ENCODE assay signal across 25 cellular contexts in genomic region chr6:148306287-148306686, GRCh38. TPM values are rescaled to one million over a fixed set of nuclear protein-coding genes. Genes with fewer than 3 reads are reported as not detected.
DNase-seq lines count a peak whose midpoint lies in the region; ATAC-seq, FAIRE-seq and TF ChIP-seq lines count a peak whose summit lies in the region.
"Had no signal": no experiment of that assay in that cellular context is flagged by ENCODE, and none has a peak within 500 bp of the region (broad histone marks: within the 10 kb centered on the region; RNA-seq: fewer than 3 reads in every experiment).

No MANE protein-coding gene starts in this region.

- H3K4me2 ChIP-seq in IMR-90 (ENCODE audit: low read depth, low read length) (peak overlapping the region; percentile 45; the same call in 1 of the 2 replicates), astrocyte (ENCODE audit: low read length) (peak overlapping the region; percentile 13)

- peaks cover 16% of the 10 kb centered on the region for H3K4me1 ChIP-seq in IMR-90 (ENCODE audit: control insufficient read depth, insufficient read depth, low read length)
- H3K4me1 ChIP-seq in astrocyte (ENCODE audit: insufficient read depth, low read length) = peaks cover 20% of the 10 kb centered on the region
- H3K4me1 ChIP-seq in mesodermal cell (ENCODE audit: control insufficient read depth, insufficient read depth, low read length, poor library complexity, severe bottlenecking) = peaks cover 7% of the 10 kb centered on the region
- H3K4me1 ChIP-seq: HAP-1, right atrium auricular region had no signal

- H4K20me1 ChIP-seq in IMR-90 (ENCODE audit: insufficient read depth, low read length) (no peaks in the 10 kb centered on the region), astrocyte (ENCODE audit: insufficient read depth, low read length) (no peaks in the 10 kb centered on the region)

- H3K56ac ChIP-seq in IMR-90 (ENCODE audit: extremely low read depth, insufficient read depth, low read length) = peak overlapping the region; percentile 79

- H3K79me1 ChIP-seq in IMR-90 (ENCODE audit: low read depth in 1 of 2, low read length in 2 of 2) = peaks cover 0 to 20% of the 10 kb centered on the region in 2 experiments; a peak in 2 of 4 replicates

- peak overlapping the region; percentile 76 to 93 for H4K8ac ChIP-seq in IMR-90 (ENCODE audit: low read depth in 2 of 2, low read length in 2 of 2)

- H4K5ac ChIP-seq in IMR-90 (ENCODE audit: low read depth, low read length) = peak overlapping the region; percentile 88

- peak overlapping the region; percentile 94 for H2AK5ac ChIP-seq in IMR-90 (ENCODE audit: low read depth, low read length)

- peak overlapping the region; percentile 96 for H2BK5ac ChIP-seq in IMR-90 (ENCODE audit: low read depth, low read length, poor library complexity, severe bottlenecking)

- no peak overlapping the region for H3K4me3 ChIP-seq in IMR-90 (ENCODE audit: insufficient read depth, low read depth, low read length)
- no peak overlapping the region for H3K4me3 ChIP-seq in astrocyte (ENCODE audit: insufficient read depth, low read depth, low read length)
- H3K4me3 ChIP-seq in mesodermal cell (ENCODE audit: extremely low read depth, insufficient read depth, low read length, poor library complexity, severe bottlenecking) = no peak overlapping the region
- H3K4me3 ChIP-seq: HAP-1, right atrium auricular region, thoracic aorta had no signal

- peak overlapping the region; percentile 94 for H3K18ac ChIP-seq in IMR-90 (ENCODE audit: low read depth, low read length)

- no CpG with 5 or more reads among the region's 2 CpGs for WGBS in IMR-90 (ENCODE audit: extremely low coverage in 2 of 2, insufficient read length in 1 of 2), 2 experiments
- WGBS in mesodermal cell (ENCODE audit: insufficient coverage in 2 of 2), 2 experiments = 73 to 93% methylated on average over 1 to 2 of the region's 2 CpGs

- H3K27ac Mint-ChIP-seq in astrocyte (ENCODE audit: unreplicated experiment) (peak overlapping the region; percentile 81), type B pancreatic cell (peak overlapping the region; percentile 86)
- H3K27ac Mint-ChIP-seq: activated naive CD4-positive, alpha-beta T cell treated with anti-CD3 and anti-CD28 coated beads for 36 hours; B cell; T-helper 17 cell had no signal

- in situ Hi-C loops in IMR-90 (cut with MboI; ENCODE audit: low sequenced_read_pairs) = no loop called here

- H2BK120ac ChIP-seq in IMR-90 (ENCODE audit: low read depth, low read length) = peak overlapping the region; percentile 97

- no peak for ATAC-seq in IMR-90 (ENCODE audit: low read depth)
- ATAC-seq in GM18498 (IDR thresholded peaks at IDR 0.05; ENCODE audit: unreplicated experiment) = no peak
- no peak for ATAC-seq in HG02981 (IDR thresholded peaks at IDR 0.05; ENCODE audit: unreplicated experiment)
- ATAC-seq: T-helper 17 cell had no signal

- H3K9me1 ChIP-seq in IMR-90 (ENCODE audit: insufficient read depth, low read length) = peaks cover 7% of the 10 kb centered on the region

- H3K4ac ChIP-seq in IMR-90 (ENCODE audit: low read depth, low read length) = peak overlapping the region; percentile 96

- H3K27me3 ChIP-seq in IMR-90 (ENCODE audit: control insufficient read depth, insufficient read depth, low read length) (no peaks in the 10 kb centered on the region), astrocyte (ENCODE audit: insufficient read depth, low read length) (no peaks in the 10 kb centered on the region)
- H3K27me3 ChIP-seq: neutrophil, right atrium auricular region had no signal

- dilution Hi-C loops in IMR-90 (cut with HindIII; ENCODE audit: low sequenced_read_pairs, unreplicated experiment) = no loop called here

- no TSS peak for BruUV-seq in IMR-90 (replicated peaks; lab: Mats Ljungman, UMichigan)

- no peak overlapping the region for H3K9ac ChIP-seq in IMR-90 (ENCODE audit: low read depth, low read length)
- H3K9ac ChIP-seq in astrocyte (ENCODE audit: low read length) = peak overlapping the region; percentile 5

- H2AFZ ChIP-seq in IMR-90 (replicated peaks; ENCODE audit: low read length, poor library complexity) (peak overlapping the region; percentile 78), astrocyte (ENCODE audit: low read depth, low read length) (no peak overlapping the region)

- H3K4me1 Mint-ChIP-seq in astrocyte (ENCODE audit: low read depth, unreplicated experiment) (peaks cover 10% of the 10 kb centered on the region), type B pancreatic cell (ENCODE audit: unreplicated experiment) (peaks cover 18% of the 10 kb centered on the region)
- H3K4me1 Mint-ChIP-seq: T-helper 17 cell had no signal

- intact Hi-C loops in IMR-90 (cut with micrococcal nuclease) = no loop called here

- H3K9me3 Mint-ChIP-seq in astrocyte (ENCODE audit: unreplicated experiment) (no peaks in the 10 kb centered on the region), type B pancreatic cell (no peaks in the 10 kb centered on the region)
- H3K9me3 Mint-ChIP-seq: activated naive CD4-positive, alpha-beta T cell treated with anti-CD3 and anti-CD28 coated beads for 36 hours had no signal

- H3K27me3 Mint-ChIP-seq in astrocyte (ENCODE audit: low read depth, unreplicated experiment) = no peaks in the 10 kb centered on the region
- no peaks in the 10 kb centered on the region for H3K27me3 Mint-ChIP-seq in type B pancreatic cell
- H3K27me3 Mint-ChIP-seq: T-helper 17 cell had no signal

- H3K4me3 Mint-ChIP-seq in astrocyte (ENCODE audit: unreplicated experiment) = no peak overlapping the region
- peak overlapping the region; percentile 17 for H3K4me3 Mint-ChIP-seq in type B pancreatic cell
- H3K4me3 Mint-ChIP-seq: activated naive CD4-positive, alpha-beta T cell treated with anti-CD3 and anti-CD28 coated beads for 36 hours; B cell; T-helper 17 cell had no signal

- H3K36me3 ChIP-seq in IMR-90 (ENCODE audit: control insufficient read depth, insufficient read depth, low read length) = no peaks in the 10 kb centered on the region
- no peaks in the 10 kb centered on the region for H3K36me3 ChIP-seq in astrocyte (ENCODE audit: insufficient read depth, low read length)
- H3K36me3 ChIP-seq in mesodermal cell (ENCODE audit: control insufficient read depth, insufficient read depth, low read length) = no peaks in the 10 kb centered on the region
- H3K36me3 ChIP-seq: HAP-1, neutrophil, right atrium auricular region, thoracic aorta had no signal

- DNase-seq in IMR-90 (no peak), astrocyte (ENCODE audit: low read depth) (no peak), type B pancreatic cell (ENCODE audit: extremely low spot score, unreplicated experiment) (no peak), NCI-H1092 treated with DMSO at 0.1 percent for 48 hours (lab: John Stamatoyannopoulos, UW) (no peak)
- DNase-seq: activated CD4-positive, alpha-beta T cell treated with anti-CD3 and anti-CD28 coated beads, Interleukin-2, amount 50 U/mL, for 4 hours; activated naive CD4-positive, alpha-beta T cell treated with anti-CD3 and anti-CD28 coated beads for 36 hours; aorta; effector CD4-positive, alpha-beta T cell; glutamatergic neuron; KBM-7; left cardiac atrium; midbrain; NCI-H1105 treated with DMSO at 0.1 percent for 48 hours; NCI-H2081 treated with DMSO at 0.1 percent for 48 hours; NCI-H526; SHP77; T-helper 17 cell had no signal

- peak overlapping the region; percentile 97 for H3K14ac ChIP-seq in IMR-90 (replicated peaks; ENCODE audit: low read depth, low read length)

- CTCF ChIA-PET in IMR-90 (lab: Yijun Ruan, JAX) = interaction anchor here (0.9 kb wide), 1 partner anchor 126 kb away, joined by 3 read pairs; no protein-coding TSS in a partner anchor

- TF ChIP-seq POLR2A in IMR-90 (IDR thresholded peaks at IDR 0.05; ENCODE audit: low read depth, low read length) = no peak

- H2AK9ac ChIP-seq in IMR-90 (replicated peaks; ENCODE audit: low read depth, low read length, poor library complexity) = peak overlapping the region; percentile 59

- peak overlapping the region; percentile 96 for H3K23ac ChIP-seq in IMR-90 (ENCODE audit: low read depth, low read length)

- peak overlapping the region; percentile 96 for H2BK15ac ChIP-seq in IMR-90 (ENCODE audit: low read depth, low read length)

- H4K91ac ChIP-seq in IMR-90 (ENCODE audit: insufficient read depth, low read depth, low read length) = peak overlapping the region; percentile 97

- peak overlapping the region; percentile 97 for H2BK20ac ChIP-seq in IMR-90 (ENCODE audit: low read depth, low read length)

- H3K36me3 Mint-ChIP-seq in astrocyte (ENCODE audit: low read depth, unreplicated experiment) = no peaks in the 10 kb centered on the region
- no peaks in the 10 kb centered on the region for H3K36me3 Mint-ChIP-seq in type B pancreatic cell

- no peaks in the 10 kb centered on the region for H3K9me3 ChIP-seq in IMR-90 (ENCODE audit: control insufficient read depth, insufficient read depth, low read length)
- no peaks in the 10 kb centered on the region for H3K9me3 ChIP-seq in astrocyte (ENCODE audit: insufficient read depth, low read depth, low read length)
- no peaks in the 10 kb centered on the region for H3K9me3 ChIP-seq in mesodermal cell (ENCODE audit: control insufficient read depth, low read length)
- H3K9me3 ChIP-seq: HAP-1, neutrophil, right atrium auricular region, thoracic aorta had no signal

- TF ChIP-seq RAD21 in IMR-90 (IDR thresholded peaks at IDR 0.05; ENCODE audit: low read length) = no peak

- H3K79me2 ChIP-seq in astrocyte (ENCODE audit: insufficient read depth, low read length) = no peaks in the 10 kb centered on the region

- H3K27ac ChIP-seq in IMR-90 (ENCODE audit: insufficient read depth, low read length) (peak overlapping the region; percentile 31), astrocyte (ENCODE audit: low read depth, low read length) (peak overlapping the region; percentile 52), mesodermal cell (ENCODE audit: low read depth, low read length, severe bottlenecking) (peak overlapping the region; percentile 43)
- H3K27ac ChIP-seq: neutrophil, right atrium auricular region, thoracic aorta had no signal

- POLR2A ChIA-PET in IMR-90 (lab: Charles Lee; ENCODE audit: unreplicated experiment) = no interaction called here

- no peak for FAIRE-seq in astrocyte (lab: Jason Lieb, UNC)

- no peak for TF ChIP-seq CTCF in IMR-90 (conservative IDR thresholded peaks at IDR 0.05; ENCODE audit: low read depth, low read length)
- no peak for TF ChIP-seq CTCF in astrocyte (IDR thresholded peaks at IDR 0.05; ENCODE audit: insufficient read depth, low read depth, low read length)
- no peak for TF ChIP-seq CTCF in type B pancreatic cell (conservative IDR thresholded peaks at IDR 0.05)

TF ChIP-seq in IMR-90, 13 proteins besides CTCF, POLR2A, EP300 and RAD21 (continues in another document):
- no peak for TF ChIP-seq MAFK (IDR thresholded peaks at IDR 0.05; ENCODE audit: low read depth, low read length)
- no peak for TF ChIP-seq NFE2L2 (IDR thresholded peaks at IDR 0.05; ENCODE audit: low read depth, low read length)
- no peak for TF ChIP-seq MXI1 (IDR thresholded peaks at IDR 0.05; ENCODE audit: borderline replicate concordance, low read depth, low read length)
- no peak for TF ChIP-seq RFX5 (IDR thresholded peaks at IDR 0.05; ENCODE audit: low read depth, low read length)

RNA-seq across cellular contexts. Expression of gene SASH1, which starts 36.4 kb away (rescaled TPM):
- total RNA-seq in IMR-90 (2012; rRNA removed) (16.5 and 20.3 TPM in 2 replicates), astrocyte (13.3 and 15.5 TPM in 2 replicates), type B pancreatic cell (ENCODE audit: low replicate concordance) (61.3 and 99.9 TPM in 2 replicates)
- 11.6 and 11.7 TPM in 2 replicates for polyA plus RNA-seq in IMR-90 (2012; rRNA removed)
- 6.7 and 8.2 TPM in 2 replicates for polyA plus RNA-seq in IMR-90 (2012; cell fraction: cytosol; rRNA removed)
- polyA plus RNA-seq in IMR-90 (2012; cell fraction: nucleus; rRNA removed; ENCODE audit: low replicate concordance) = 13.3 and 28.8 TPM in 2 replicates
- 42.4 TPM for polyA plus RNA-seq in mesodermal cell (2013, experiment 1 of 2)
- polyA plus RNA-seq in mesodermal cell (2013, experiment 2 of 2) = 35.2 TPM
- total RNA-seq: activated naive CD4-positive, alpha-beta T cell treated with anti-CD3 and anti-CD28 coated beads for 36 hours had no signal
